ENCODE assay signal across 31 cellular contexts in the genomic region with DNA sequence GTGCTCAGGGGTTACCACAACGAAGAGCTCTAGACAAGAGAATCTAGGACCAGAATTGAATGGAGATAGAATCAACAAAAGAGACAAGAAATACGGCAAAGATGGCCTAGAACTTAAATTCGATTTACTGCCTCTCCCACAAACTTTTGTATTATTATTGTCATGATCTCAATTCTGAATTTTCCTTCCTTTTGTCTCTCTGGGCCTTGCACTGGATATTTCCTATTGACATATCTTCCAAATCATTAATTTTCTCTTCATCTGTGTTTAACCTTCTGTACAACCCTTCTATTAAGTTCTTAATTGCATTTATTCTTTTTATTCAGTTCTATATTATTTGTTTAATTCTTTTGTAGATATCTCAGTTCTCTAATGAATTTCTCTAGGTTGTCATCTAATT. TPM values are rescaled to one million over a fixed set of nuclear protein-coding genes. Genes with fewer than 3 reads are reported as not detected.
"Had no signal": no experiment of that assay in that cellular context is flagged by ENCODE, and none has a peak within 500 bp of the region (broad histone marks: within the 10 kb centered on the region; RNA-seq: fewer than 3 reads in every experiment).

No MANE protein-coding gene starts in this region.

- H3K36me3 ChIP-seq: stomach, suprapubic skin, thyroid gland, tibial nerve, transverse colon, upper lobe of left lung, upper lobe of right lung, uterus had no signal

- FAIRE-seq: urothelium cell line had no signal

- H3K27ac ChIP-seq: stomach, suprapubic skin, testis, thoracic aorta, thyroid gland, tibial artery, tibial nerve, transverse colon, upper lobe of left lung, upper lobe of right lung, uterus, vagina had no signal

- ATAC-seq: stimulated activated effector memory CD8-positive, alpha-beta T cell treated with anti-CD3 and anti-CD28 coated beads, Interleukin-12 subunit alpha, Interleukin-12 subunit beta, amount 100 ng/mL, for 72 hours; stimulated activated memory B cell treated with anti-CD40 and anti-IgM and Interleukin-4, amounts not matched to agents 10 μg/mL and 1 μg/mL and 100 μg/mL, for 72 hours; stimulated activated naive B cell treated with anti-CD40 and anti-IgM and Interleukin-4, amounts not matched to agents 10 μg/mL and 1 μg/mL and 100 μg/mL, for 72 hours; stimulated activated naive CD8-positive, alpha-beta T cell treated with anti-CD3 and anti-CD28 coated beads, Interleukin-15, amount 100 ng/mL, for 72 hours; stimulated activated naive CD8-positive, alpha-beta T cell treated with anti-CD3 and anti-CD28 coated beads, Interleukin-15, Interleukin-2, amounts not matched to agents 100 U/mL and 50 U/mL, for 24 hours; upper lobe of right lung had no signal

- DNase-seq: stimulated activated CD4-positive, alpha-beta T cell treated with anti-CD3 and anti-CD28 coated beads, Interleukin-2, amount 100 ng/mL, for 48 hours; stimulated activated CD4-positive, alpha-beta T cell treated with anti-CD3 and anti-CD28 coated beads, Interleukin-4, amount 100 ng/mL, for 1 hour; stimulated activated CD4-positive, alpha-beta T cell treated with anti-CD3 and anti-CD28 coated beads, Interleukin-4, amount 100 ng/mL, for 24 hours; stimulated activated CD4-positive, alpha-beta T cell treated with anti-CD3 and anti-CD28 coated beads, Interleukin-4, amount 100 ng/mL, for 4 hours; stimulated activated CD8-positive, alpha-beta memory T cell treated with anti-CD3 and anti-CD28 coated beads, Interleukin-4, amount 100 ng/mL, for 48 hours; stimulated activated naive B cell treated with anti-CD40 and anti-IgM and Interleukin-4, amounts not matched to agents 10 μg/mL and 1 μg/mL and 100 μg/mL, for 72 hours; stimulated activated naive CD4-positive, alpha-beta T cell; stimulated activated naive CD4-positive, alpha-beta T cell treated with Interleukin-2 at 50 U/mL for 16 hours; stimulated activated naive CD8-positive, alpha-beta T cell treated with anti-CD3 and anti-CD28 coated beads, Interleukin-15, amount 100 ng/mL, for 72 hours; stimulated activated naive CD8-positive, alpha-beta T cell treated with anti-CD3 and anti-CD28 coated beads, Interleukin-15, Interleukin-2, amounts not matched to agents 100 U/mL and 50 U/mL, for 24 hours; stomach; substantia nigra; testis; thyroid gland; tibial artery; transverse colon; trophoblast cell; upper lobe of left lung; upper lobe of right lung; uterus had no signal

- H3K27me3 ChIP-seq: stomach, suprapubic skin, testis, thyroid gland, tibial artery, transverse colon, upper lobe of left lung, upper lobe of right lung, uterus, vagina had no signal

- H3K9me3 ChIP-seq: suprapubic skin, testis, thyroid gland, uterus, vagina had no signal

- H3K4me3 ChIP-seq: stomach, suprapubic skin, testis, thoracic aorta, thyroid gland, tibial artery, tibial nerve, transverse colon, upper lobe of left lung, upper lobe of right lung, uterus, vagina had no signal

RNA-seq across cellular contexts. Expression of a gene that starts 46.9 kb away (rescaled TPM):
- total RNA-seq: stomach, subcutaneous adipose tissue, suprapubic skin, temporal lobe, thoracic aorta, thyroid gland, transverse colon, upper lobe of right lung, ureter, urinary bladder, uterus, vagina had no signal
- polyA plus RNA-seq: stomach, urinary bladder had no signal
